ENCODE assay signal across 1 cellular context in the genomic region with DNA sequence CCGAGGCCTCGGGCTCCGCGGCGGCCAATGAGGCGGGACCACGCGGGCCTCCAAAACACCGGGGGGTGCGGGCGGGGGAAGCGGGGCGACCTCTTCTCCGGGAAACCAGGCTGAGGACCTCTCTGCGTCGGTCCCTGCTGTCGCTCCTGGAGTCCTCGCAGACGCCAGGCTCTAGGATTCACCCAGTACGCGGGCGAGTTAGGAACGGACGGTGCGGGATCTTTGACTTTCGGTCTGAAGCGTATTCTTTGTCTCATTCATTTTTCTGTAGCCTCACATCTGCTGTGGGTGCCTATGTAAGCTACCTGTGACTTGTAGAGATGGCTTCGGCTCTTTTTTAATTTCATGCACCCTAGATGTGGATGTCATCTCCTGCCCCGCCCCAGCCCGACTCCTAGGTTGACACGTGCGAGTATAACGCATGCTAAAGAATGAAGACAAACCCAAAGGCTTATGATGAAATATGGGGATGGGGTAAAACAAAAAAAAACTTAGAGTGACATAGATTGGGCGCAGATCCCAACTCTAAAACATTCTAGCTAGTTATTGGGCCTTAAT.
A peak's percentile ranks its signal among the peaks of the same experiment; 100 is the strongest.
TF ChIP-seq lines count a peak whose summit lies in the region.

No MANE protein-coding gene starts in this region.

TF ChIP-seq in IMR-90, 13 proteins besides CTCF, POLR2A, EP300 and RAD21 (continued from another document):
- TF ChIP-seq, protein P1, sequence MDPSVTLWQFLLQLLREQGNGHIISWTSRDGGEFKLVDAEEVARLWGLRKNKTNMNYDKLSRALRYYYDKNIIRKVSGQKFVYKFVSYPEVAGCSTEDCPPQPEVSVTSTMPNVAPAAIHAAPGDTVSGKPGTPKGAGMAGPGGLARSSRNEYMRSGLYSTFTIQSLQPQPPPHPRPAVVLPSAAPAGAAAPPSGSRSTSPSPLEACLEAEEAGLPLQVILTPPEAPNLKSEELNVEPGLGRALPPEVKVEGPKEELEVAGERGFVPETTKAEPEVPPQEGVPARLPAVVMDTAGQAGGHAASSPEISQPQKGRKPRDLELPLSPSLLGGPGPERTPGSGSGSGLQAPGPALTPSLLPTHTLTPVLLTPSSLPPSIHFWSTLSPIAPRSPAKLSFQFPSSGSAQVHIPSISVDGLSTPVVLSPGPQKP (IDR thresholded peaks at IDR 0.05; ENCODE audit: borderline replicate concordance, low read depth, low read length) = no peak
- no peak for TF ChIP-seq MAZ (IDR thresholded peaks at IDR 0.05; ENCODE audit: borderline replicate concordance, low read depth, low read length)
- peak; percentile 19; the same call in 1 of the 2 replicates for TF ChIP-seq BHLHE40 (IDR thresholded peaks at IDR 0.05; ENCODE audit: low read depth, low read length)
- TF ChIP-seq RFX5 (IDR thresholded peaks at IDR 0.05; ENCODE audit: low read depth, low read length) = no peak
